Comparison of ENCODE assay signal across 12 cellular contexts in genomic region chr11:128484172-128484571, GRCh38.
DNase-seq lines count a peak whose midpoint lies in the region; ATAC-seq and TF ChIP-seq lines count a peak whose summit lies in the region.
"Had no signal": no experiment of that assay in that cellular context is flagged by ENCODE, and none has a peak within 500 bp of the region (broad histone marks: within the 10 kb centered on the region; RNA-seq: fewer than 3 reads in every experiment).

No MANE protein-coding gene starts in this region.

- H3K4me3 ChIP-seq in heart right ventricle (no peak overlapping the region), right cardiac atrium (ENCODE audit: low read length) (no peak overlapping the region), lower leg skin (ENCODE audit: low read depth, poor library complexity, severe bottlenecking) (no peak overlapping the region)

- peak overlapping the region; percentile 67 for H3K4me3 Mint-ChIP-seq in activated CD4-positive, alpha-beta memory T cell treated with anti-CD3 and anti-CD28 coated beads, Interleukin-2, amount 10 ng/mL, durations not matched to agents 7 days and 5 days

- no peak for DNase-seq in heart right ventricle
- no peak for DNase-seq in right cardiac atrium
- DNase-seq in activated CD4-positive, alpha-beta memory T cell treated with anti-CD3 and anti-CD28 coated beads, Interleukin-2, amount 10 ng/mL, durations not matched to agents 7 days and 5 days = no peak
- no peak for DNase-seq in left colon
- DNase-seq in HEK293T (ENCODE audit: extremely low spot score) = no peak
- DNase-seq in islet precursor cell = no peak
- DNase-seq in lower leg skin (ENCODE audit: low spot score in 2 of 2) = no peak
- DNase-seq: erythroblast; SHP77 treated with DMSO at 0.1 percent for 48 hours; stimulated activated CD4-positive, alpha-beta T cell treated with anti-CD3 and anti-CD28 coated beads, Interleukin-1b, Interleukin-23, amount 100 ng/mL, for 48 hours had no signal

- peaks cover 0 to 99% (median 41%) of the 10 kb centered on the region in 9 donors for H3K36me3 ChIP-seq in heart right ventricle

- H3K4me1 Mint-ChIP-seq in activated CD4-positive, alpha-beta memory T cell treated with anti-CD3 and anti-CD28 coated beads, Interleukin-2, amount 10 ng/mL, durations not matched to agents 7 days and 5 days = peaks cover 96% of the 10 kb centered on the region

- peak overlapping the region in 8 of 10 donors; percentile 25 to 79 (median 66) for H3K27ac ChIP-seq in heart right ventricle
- no peak overlapping the region for H3K27ac ChIP-seq in right cardiac atrium (ENCODE audit: low read length)

- H3K9me3 ChIP-seq in heart right ventricle (no peaks in the 10 kb centered on the region), right cardiac atrium (ENCODE audit: control insufficient read depth, low read length) (no peaks in the 10 kb centered on the region)
- H3K9me3 ChIP-seq: Caco-2 had no signal

- H3K4me1 ChIP-seq in heart right ventricle (peaks cover 12 to 98% (median 86%) of the 10 kb centered on the region in 9 donors), right cardiac atrium (ENCODE audit: control insufficient read depth, insufficient read depth, low read length) (peaks cover 24% of the 10 kb centered on the region)
- H3K4me1 ChIP-seq: Caco-2 had no signal

- TF ChIP-seq POLR2A in lower leg skin (IDR thresholded peaks at IDR 0.05) = no peak

- POLR2A ChIA-PET in activated CD4-positive, alpha-beta memory T cell treated with anti-CD3 and anti-CD28 coated beads, Interleukin-2, amount 10 ng/mL, durations not matched to agents 7 days and 5 days (lab: Charles Lee) = interaction anchor here (0.8 to 17.8 kb wide), 11 partner anchors 9 to 235 kb away, joined by 3 to 1025 read pairs (median 5); no protein-coding TSS in a partner anchor
- POLR2A ChIA-PET in HEK293T (lab: Yijun Ruan, JAX) = no interaction called here

- H3K36me3 Mint-ChIP-seq in activated CD4-positive, alpha-beta memory T cell treated with anti-CD3 and anti-CD28 coated beads, Interleukin-2, amount 10 ng/mL, durations not matched to agents 7 days and 5 days (ENCODE audit: low read depth) = peaks cover 97% of the 10 kb centered on the region

- whole genome bisulfite sequencing in heart right ventricle, 2 donors = 44 to 46% methylated on average over 4 of the region's 4 CpGs
- WGBS in right cardiac atrium = 69% methylated on average over 4 of the region's 4 CpGs
- 91 to 92% methylated on average over 4 of the region's 4 CpGs for WGBS in lower leg skin, 2 donors

- H3K27me3 Mint-ChIP-seq in activated CD4-positive, alpha-beta memory T cell treated with anti-CD3 and anti-CD28 coated beads, Interleukin-2, amount 10 ng/mL, durations not matched to agents 7 days and 5 days = no peaks in the 10 kb centered on the region

- H3K27ac Mint-ChIP-seq in activated CD4-positive, alpha-beta memory T cell treated with anti-CD3 and anti-CD28 coated beads, Interleukin-2, amount 10 ng/mL, durations not matched to agents 7 days and 5 days = peak overlapping the region; percentile 92

- CTCF ChIA-PET in activated CD4-positive, alpha-beta memory T cell treated with anti-CD3 and anti-CD28 coated beads, Interleukin-2, amount 10 ng/mL, durations not matched to agents 7 days and 5 days (lab: Charles Lee) = interaction anchor here (0.7 to 9.9 kb wide), 13 partner anchors 9 to 347 kb away, joined by 3 to 63 read pairs (median 7); no protein-coding TSS in a partner anchor
- CTCF ChIA-PET in HEK293T (lab: Yijun Ruan, JAX) = interaction anchor here (1.1 kb wide), 1 partner anchor 34 kb away, joined by 4 read pairs; no protein-coding TSS in a partner anchor

- H3K9me3 Mint-ChIP-seq in activated CD4-positive, alpha-beta memory T cell treated with anti-CD3 and anti-CD28 coated beads, Interleukin-2, amount 10 ng/mL, durations not matched to agents 7 days and 5 days = no peaks in the 10 kb centered on the region

- TF ChIP-seq CTCF in heart right ventricle (IDR thresholded peaks at IDR 0.05) (peak in 5 of 9 donors; percentile 31 to 56 (median 51)), lower leg skin (IDR thresholded peaks at IDR 0.05) (no peak)

- H3K27me3 ChIP-seq in heart right ventricle (no peaks in the 10 kb centered on the region), right cardiac atrium (ENCODE audit: control insufficient read depth, insufficient read depth) (no peaks in the 10 kb centered on the region)

- ATAC-seq in heart right ventricle (peak in 1 of 8 donors; percentile 13), right cardiac atrium (no peak), left colon (peak; percentile 71), GM21723 (IDR thresholded peaks at IDR 0.05; ENCODE audit: unreplicated experiment) (no peak)

- intact Hi-C loops in heart right ventricle (cut with DNase I) (loop anchor here in 3 of 10 donors (5.0 kb wide), 3 partner anchors 33 to 148 kb away; no protein-coding TSS in a partner anchor), right cardiac atrium (cut with DNase I) (no loop called here), left colon (cut with DNase I, micrococcal nuclease) (no loop called here), lower leg skin (cut with DNase I; ENCODE audit: low total_unique reads) (no loop called here)

TF ChIP-seq in HEK293T, 16 proteins besides CTCF, POLR2A, EP300 and RAD21:
- TF ChIP-seq BHLHE40 (IDR thresholded peaks at IDR 0.05; ENCODE audit: borderline replicate concordance) (no peak), HDGF (IDR thresholded peaks at IDR 0.05; ENCODE audit: borderline replicate concordance) (no peak), ZNF384 (IDR thresholded peaks at IDR 0.05) (no peak), LEF1 (IDR thresholded peaks at IDR 0.05; ENCODE audit: borderline replicate concordance) (no peak), L3MBTL2 (conservative IDR thresholded peaks at IDR 0.05) (no peak), NFRKB (IDR thresholded peaks at IDR 0.05) (no peak), FOXK2 (IDR thresholded peaks at IDR 0.05) (no peak), CTBP1 (IDR thresholded peaks at IDR 0.05; ENCODE audit: borderline replicate concordance) (no peak), SUZ12 (IDR thresholded peaks at IDR 0.05) (no peak), ELF4 (IDR thresholded peaks at IDR 0.05) (no peak), FOXM1 (IDR thresholded peaks at IDR 0.05; ENCODE audit: borderline replicate concordance) (no peak), SP1 (IDR thresholded peaks at IDR 0.05) (no peak), FOXA1 (IDR thresholded peaks at IDR 0.05) (no peak)
- TF ChIP-seq, protein P1, sequence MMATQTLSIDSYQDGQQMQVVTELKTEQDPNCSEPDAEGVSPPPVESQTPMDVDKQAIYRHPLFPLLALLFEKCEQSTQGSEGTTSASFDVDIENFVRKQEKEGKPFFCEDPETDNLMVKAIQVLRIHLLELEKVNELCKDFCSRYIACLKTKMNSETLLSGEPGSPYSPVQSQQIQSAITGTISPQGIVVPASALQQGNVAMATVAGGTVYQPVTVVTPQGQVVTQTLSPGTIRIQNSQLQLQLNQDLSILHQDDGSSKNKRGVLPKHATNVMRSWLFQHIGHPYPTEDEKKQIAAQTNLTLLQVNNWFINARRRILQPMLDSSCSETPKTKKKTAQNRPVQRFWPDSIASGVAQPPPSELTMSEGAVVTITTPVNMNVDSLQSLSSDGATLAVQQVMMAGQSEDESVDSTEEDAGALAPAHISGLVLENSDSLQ (IDR thresholded peaks at IDR 0.05) = no peak

Comparison
In these comparisons a context has a peak if more than half of its experiments do, and no peak if none do; other contexts are left out.
1. CTCF ChIP-seq: peak in heart right ventricle (5 of 9); none in lower leg skin (0 of 3).